1 cellular context compared by ENCODE assay signal in genomic region chr22:21827628-21828267, GRCh38.
TF ChIP-seq lines count a peak whose summit lies in the region.

No MANE protein-coding gene starts in this region.

TF ChIP-seq in WTC11, 78 proteins besides CTCF, POLR2A, EP300 and RAD21:
- TF ChIP-seq AR (CRISPR knock-in tag; IDR thresholded peaks at IDR 0.05), result no peak
- no peak for TF ChIP-seq OVOL2 (CRISPR knock-in tag; IDR thresholded peaks at IDR 0.05; ENCODE audit: borderline replicate concordance)
- TF ChIP-seq ZNF232 (CRISPR knock-in tag; IDR thresholded peaks at IDR 0.05), result no peak
- no peak for TF ChIP-seq AFF4 (CRISPR knock-in tag; IDR thresholded peaks at IDR 0.05; ENCODE audit: borderline replicate concordance)
- TF ChIP-seq GRHL2 (CRISPR knock-in tag; IDR thresholded peaks at IDR 0.05; ENCODE audit: insufficient replicate concordance, severe bottlenecking), result no peak
- no peak for TF ChIP-seq GTF2I (CRISPR knock-in tag; conservative IDR thresholded peaks at IDR 0.05)
- TF ChIP-seq TEAD1 (CRISPR knock-in tag; IDR thresholded peaks at IDR 0.05), result no peak
- no peak for TF ChIP-seq TP53 (CRISPR knock-in tag; IDR thresholded peaks at IDR 0.05)
- no peak for TF ChIP-seq RORB (CRISPR knock-in tag; IDR thresholded peaks at IDR 0.05)
- no peak for TF ChIP-seq ZNF281 (CRISPR knock-in tag; IDR thresholded peaks at IDR 0.05)
- no peak for TF ChIP-seq ZNF396 (CRISPR knock-in tag; IDR thresholded peaks at IDR 0.05; ENCODE audit: borderline replicate concordance)
- no peak for TF ChIP-seq KAT7 (CRISPR knock-in tag; IDR thresholded peaks at IDR 0.05; ENCODE audit: borderline replicate concordance)
- no peak for TF ChIP-seq E2F1 (CRISPR knock-in tag; IDR thresholded peaks at IDR 0.05)
- TF ChIP-seq SP1 (CRISPR knock-in tag; conservative IDR thresholded peaks at IDR 0.05), result no peak
- TF ChIP-seq ZNF121 (CRISPR knock-in tag; IDR thresholded peaks at IDR 0.05), result no peak
- TF ChIP-seq HMGXB4 (CRISPR knock-in tag; IDR thresholded peaks at IDR 0.05), result no peak
- no peak for TF ChIP-seq STAT6 (CRISPR knock-in tag; conservative IDR thresholded peaks at IDR 0.05; ENCODE audit: low read depth)
- no peak for TF ChIP-seq ZBTB21 (CRISPR knock-in tag; IDR thresholded peaks at IDR 0.05; ENCODE audit: borderline replicate concordance)
- TF ChIP-seq ZNF263 (CRISPR knock-in tag; IDR thresholded peaks at IDR 0.05; ENCODE audit: low read depth), result no peak
- TF ChIP-seq NFATC4 (CRISPR knock-in tag; IDR thresholded peaks at IDR 0.05), result no peak
TF ChIP-seq in WTC11: peak in this region for 0.
